ENCODE assay signal across 12 cellular contexts in the genomic region with DNA sequence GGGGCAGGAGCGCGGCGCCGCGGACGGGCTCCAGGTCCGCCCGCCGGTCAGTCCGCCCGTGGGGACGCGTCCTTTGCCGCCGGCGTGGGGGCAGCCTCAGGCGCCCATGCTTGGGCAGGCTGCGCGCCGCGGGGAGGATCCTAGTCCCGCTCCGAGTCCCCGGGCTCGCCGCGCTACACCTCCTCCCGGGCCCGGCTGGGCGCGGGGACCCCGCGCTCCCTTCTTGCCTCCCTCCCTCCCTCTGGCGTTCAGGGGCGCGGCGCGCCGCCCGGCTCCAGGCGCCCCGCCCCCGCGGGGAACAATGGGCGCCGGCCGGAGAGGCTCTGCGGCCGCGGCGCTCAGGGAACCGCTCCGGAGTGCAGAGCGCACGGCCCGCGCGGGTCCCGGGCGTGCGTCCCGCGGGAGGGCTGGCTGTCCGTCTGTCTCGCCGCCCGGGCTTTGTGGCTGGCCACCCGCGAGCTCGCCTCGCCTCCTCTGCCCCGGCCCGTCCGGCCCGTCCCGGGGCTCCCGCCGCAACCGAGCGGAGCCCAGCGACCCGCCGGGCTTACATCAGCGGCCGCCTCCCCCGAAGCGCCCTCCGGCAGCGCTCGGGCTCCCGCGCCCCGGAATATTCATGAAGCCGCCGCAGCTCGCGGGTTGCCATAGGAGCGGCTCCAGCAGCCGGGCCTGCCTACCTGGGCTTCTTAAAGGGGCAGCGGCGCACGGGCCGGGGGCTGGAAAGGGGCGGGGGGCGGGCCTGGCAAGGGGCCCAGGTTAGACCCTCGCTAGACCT. TPM values are rescaled to one million over a fixed set of nuclear protein-coding genes. Genes with fewer than 3 reads are reported as not detected.
DNase-seq lines count a peak whose midpoint lies in the region; ATAC-seq, FAIRE-seq and TF ChIP-seq lines count a peak whose summit lies in the region.
"Had no signal": no experiment of that assay in that cellular context is flagged by ENCODE, and none has a peak within 500 bp of the region (broad histone marks: within the 10 kb centered on the region; RNA-seq: fewer than 3 reads in every experiment).

A gene (minus strand): TSS at position 658 of the 772 bp plus-strand sequence. CDS start 688 bp downstream, outside the sequence.

- H3K23ac ChIP-seq in IMR-90 (ENCODE audit: low read depth, low read length), result no peak within 1 kb of the TSS

- no peak within 1 kb of the TSS for H4K91ac ChIP-seq in IMR-90 (ENCODE audit: insufficient read depth, low read depth, low read length)

- H3K4me2 ChIP-seq in IMR-90 (ENCODE audit: low read depth, low read length), result no peak within 1 kb of the TSS

- no peak within 1 kb of the TSS for H2AK9ac ChIP-seq in IMR-90 (replicated peaks; ENCODE audit: low read depth, low read length, poor library complexity)

- ATAC-seq in IMR-90 (ENCODE audit: low read depth), result peak; percentile 44
- ATAC-seq in lung (ENCODE audit: insufficient read depth, low FRiP score), result no peak

- H4K5ac ChIP-seq in IMR-90 (ENCODE audit: low read depth, low read length), result no peak within 1 kb of the TSS

- H3K4ac ChIP-seq in IMR-90 (ENCODE audit: low read depth, low read length), result no peak within 1 kb of the TSS

- no peak within 1 kb of the TSS for H4K8ac ChIP-seq in IMR-90 (ENCODE audit: low read depth in 2 of 2, low read length in 2 of 2)

- in situ Hi-C loops in IMR-90 (cut with MboI; ENCODE audit: low sequenced_read_pairs), result no loop called here

- H4K20me1 ChIP-seq in IMR-90 (ENCODE audit: insufficient read depth, low read length), result no peaks in the 10 kb centered on the region; the same call in 1 of the 2 replicates

- no peak within 1 kb of the TSS for H3K56ac ChIP-seq in IMR-90 (ENCODE audit: extremely low read depth, insufficient read depth, low read length)

- H3K9ac ChIP-seq in IMR-90 (ENCODE audit: low read depth, low read length), result no peak within 1 kb of the TSS

- peak within 1 kb of the TSS; percentile 35 for H2AFZ ChIP-seq in IMR-90 (replicated peaks; ENCODE audit: low read length, poor library complexity)

- no peaks in the 10 kb centered on the region for H3K79me1 ChIP-seq in IMR-90 (ENCODE audit: low read depth in 1 of 2, low read length in 2 of 2)

- no peak within 1 kb of the TSS for H2BK5ac ChIP-seq in IMR-90 (ENCODE audit: low read depth, low read length, poor library complexity, severe bottlenecking)

- TF ChIP-seq POLR2A in IMR-90 (IDR thresholded peaks at IDR 0.05; ENCODE audit: low read depth, low read length) (no peak), GM12891 (IDR thresholded peaks at IDR 0.05; ENCODE audit: low read depth, low read length) (no peak)

- BruUV-seq in A673 (replicated peaks; lab: Mats Ljungman, UMichigan) (no TSS peak), IMR-90 (replicated peaks; lab: Mats Ljungman, UMichigan) (no TSS peak)

- no peak within 1 kb of the TSS for H3K14ac ChIP-seq in IMR-90 (replicated peaks; ENCODE audit: low read depth, low read length)

- 1% methylated on average over 54 of the region's 106 CpGs; no CpG with 5 or more reads in 1 of the 2 experiments for WGBS in IMR-90 (ENCODE audit: extremely low coverage in 2 of 2, insufficient read length in 1 of 2), 2 experiments
- WGBS in lung, 2 donors, result 0 to 1% methylated on average over 64 to 106 of the region's 106 CpGs
- WGBS in small intestine, 3 donors, result 0 to 3% (median 2%) methylated on average over 50 to 106 of the region's 106 CpGs

- no peak within 1 kb of the TSS for H2BK120ac ChIP-seq in IMR-90 (ENCODE audit: low read depth, low read length)

- no peak within 1 kb of the TSS for H2BK15ac ChIP-seq in IMR-90 (ENCODE audit: low read depth, low read length)

- peak within 1 kb of the TSS; percentile 41 for H3K4me3 ChIP-seq in A673 (ENCODE audit: low read depth, low read length, poor library complexity, severe bottlenecking)
- H3K4me3 ChIP-seq in IMR-90 (ENCODE audit: insufficient read depth, low read depth, low read length), result no peak within 1 kb of the TSS; the same call in 1 of the 2 replicates
- H3K4me3 ChIP-seq in coronary artery, result peak within 1 kb of the TSS; percentile 62
- H3K4me3 ChIP-seq in lung, result peak within 1 kb of the TSS; percentile 9
- H3K4me3 ChIP-seq in small intestine (ENCODE audit: low read depth in 1 of 2, low read length in 2 of 2), result peak within 1 kb of the TSS in 1 of 2 donors; percentile 53

- DNase-seq in A673 (ENCODE audit: low spot score) (peak; percentile 35), IMR-90 (no peak), coronary artery (ENCODE audit: low spot score) (no peak), lung (ENCODE audit: low spot score) (no peak), hepatic stellate cell (ENCODE audit: low spot score) (no peak), GM12891 (ENCODE audit: insufficient read length, low spot score) (no peak), small intestine (no peak)
- no peak for DNase-seq in stimulated activated CD4-positive, alpha-beta T cell treated with anti-CD3 and anti-CD28 coated beads, Interleukin-2, amount 100 ng/mL, for 24 hours
- DNase-seq: activated CD4-positive, alpha-beta T cell treated with anti-CD3 and anti-CD28 coated beads for 1 hour; DMS79; occipital lobe had no signal

- H2AK5ac ChIP-seq in IMR-90 (ENCODE audit: low read depth, low read length), result no peak within 1 kb of the TSS

- H3K9me1 ChIP-seq in IMR-90 (ENCODE audit: insufficient read depth, low read length), result no peaks in the 10 kb centered on the region

- no peak for TF ChIP-seq RAD21 in IMR-90 (IDR thresholded peaks at IDR 0.05; ENCODE audit: low read length)

- TF ChIP-seq CTCF in A673 (conservative IDR thresholded peaks at IDR 0.05; ENCODE audit: low read depth, low read length), result no peak
- no peak for TF ChIP-seq CTCF in IMR-90 (conservative IDR thresholded peaks at IDR 0.05; ENCODE audit: low read depth, low read length)
- no peak for TF ChIP-seq CTCF in coronary artery (IDR thresholded peaks at IDR 0.05)
- no peak for TF ChIP-seq CTCF in lung (IDR thresholded peaks at IDR 0.05; ENCODE audit: control extremely low read depth, extremely low read depth)

- H3K27ac ChIP-seq in A673 (ENCODE audit: low read depth, low read length, poor library complexity, severe bottlenecking) (no peak within 1 kb of the TSS), IMR-90 (ENCODE audit: insufficient read depth, low read length) (no peak within 1 kb of the TSS), coronary artery (no peak within 1 kb of the TSS), lung (ENCODE audit: low read depth in 1 of 2, low read length in 1 of 2) (peak within 1 kb of the TSS in 1 of 2 donors; percentile 26), small intestine (ENCODE audit: low read depth in 1 of 2, low read length in 1 of 2) (no peak within 1 kb of the TSS)

- no peak for FAIRE-seq in GM12891 (lab: Jason Lieb, UNC)
- no peak for FAIRE-seq in small intestine (lab: Jason Lieb, UNC)

- no peaks in the 10 kb centered on the region for H3K9me3 ChIP-seq in A673 (ENCODE audit: low read depth, low read length, poor library complexity, severe bottlenecking)
- no peaks in the 10 kb centered on the region; the same call in 1 of the 2 replicates for H3K9me3 ChIP-seq in IMR-90 (ENCODE audit: control insufficient read depth, insufficient read depth, low read length)
- H3K9me3 ChIP-seq in lung (ENCODE audit: control insufficient read depth in 2 of 2, insufficient read depth in 1 of 2, low read length in 1 of 2), result peaks cover 0 to 2% of the 10 kb centered on the region in 2 donors
- H3K9me3 ChIP-seq in small intestine (ENCODE audit: control insufficient read depth, low read depth), result no peaks in the 10 kb centered on the region

- CTCF ChIA-PET in A673 (lab: Charles Lee) (no interaction called here), IMR-90 (lab: Yijun Ruan, JAX) (no interaction called here)

- dilution Hi-C loops in IMR-90 (cut with HindIII; ENCODE audit: low sequenced_read_pairs, unreplicated experiment), result no loop called here

- POLR2A ChIA-PET in A673 (lab: Charles Lee; ENCODE audit: low non-redundant PET) (no interaction called here), IMR-90 (lab: Charles Lee; ENCODE audit: unreplicated experiment) (no interaction called here)

- H3K36me3 ChIP-seq in A673 (ENCODE audit: insufficient read depth, low read length, poor library complexity, severe bottlenecking) (no peaks in the 10 kb centered on the region), IMR-90 (ENCODE audit: control insufficient read depth, insufficient read depth, low read length) (no peaks in the 10 kb centered on the region), lung (ENCODE audit: control insufficient read depth in 2 of 2, insufficient read depth in 2 of 2, low read length in 2 of 2) (no peaks in the 10 kb centered on the region), small intestine (ENCODE audit: control insufficient read depth in 2 of 2, insufficient read depth in 2 of 2, low read length in 2 of 2) (no peaks in the 10 kb centered on the region)

- H3K27me3 ChIP-seq in A673 (replicated peaks; ENCODE audit: insufficient read depth, low read depth, low read length, poor library complexity) (peaks cover 88% of the 10 kb centered on the region), IMR-90 (ENCODE audit: control insufficient read depth, insufficient read depth, low read length) (peaks cover 92% of the 10 kb centered on the region), lung (ENCODE audit: control insufficient read depth, insufficient read depth) (peaks cover 13% of the 10 kb centered on the region), small intestine (ENCODE audit: control insufficient read depth in 2 of 2, insufficient read depth in 2 of 2, low read length in 2 of 2) (peaks cover 11 to 45% of the 10 kb centered on the region in 2 donors)

- H3K4me1 ChIP-seq in A673 (ENCODE audit: insufficient read depth, low read length, poor library complexity, severe bottlenecking) (peaks cover 14% of the 10 kb centered on the region), IMR-90 (ENCODE audit: control insufficient read depth, insufficient read depth, low read length) (no peaks in the 10 kb centered on the region), lung (ENCODE audit: control insufficient read depth in 2 of 2, insufficient read depth in 2 of 2, low read length in 2 of 2) (peaks cover 0 to 10% of the 10 kb centered on the region in 2 donors), small intestine (ENCODE audit: control insufficient read depth in 2 of 2, insufficient read depth in 1 of 2, low read depth in 1 of 2, low read length in 1 of 2) (no peaks in the 10 kb centered on the region)

- H2BK20ac ChIP-seq in IMR-90 (ENCODE audit: low read depth, low read length), result no peak within 1 kb of the TSS

- intact Hi-C loops in A673 (cut with micrococcal nuclease; ENCODE audit: unreplicated experiment), result no loop called here
- intact Hi-C loops in IMR-90 (cut with micrococcal nuclease), result no loop called here

- H3K18ac ChIP-seq in IMR-90 (ENCODE audit: low read depth, low read length), result no peak within 1 kb of the TSS

TF ChIP-seq in IMR-90, 13 proteins besides CTCF, POLR2A, EP300 and RAD21 (continues in another document):
- TF ChIP-seq CHD1 (IDR thresholded peaks at IDR 0.05; ENCODE audit: low read depth, low read length), result no peak

RNA-seq across cellular contexts. Expression of the gene that starts here (rescaled TPM):
- total RNA-seq in A673 (2021), result 0.07 and 0.09 TPM in 2 replicates
- total RNA-seq in IMR-90 (2012; rRNA removed), result not detected in 2 replicates
- not detected in 2 replicates for polyA plus RNA-seq in IMR-90 (2012; rRNA removed)
- polyA plus RNA-seq in IMR-90 (2012; cell fraction: cytosol; rRNA removed), result not detected in 2 replicates
- not detected in 2 replicates for polyA plus RNA-seq in IMR-90 (2012; cell fraction: nucleus; rRNA removed; ENCODE audit: low replicate concordance)
- total RNA-seq in lung, result 1 to 10 TPM in 1 of 2 donors, under 1 TPM in 1; 0.37 to 1.0 TPM
- under 1 TPM; 0.06 TPM for polyA plus RNA-seq in lung
- polyA plus RNA-seq in GM12891 (2012; ENCODE audit: low read depth, missing spikeins), result 0.01 TPM
- polyA plus RNA-seq in small intestine, result under 1 TPM; 0.13 to 0.45 (median 0.27) TPM
- total RNA-seq: dermis microvascular lymphatic vessel endothelial cell had no signal

Comparison
In these comparisons a context has a peak if more than half of its experiments do, and no peak if none do; other contexts are left out.
1. Peak in DNase-seq and H3K4me3 ChIP-seq in A673; RNA of the gene not detected or under 1 TPM.
2. Peak in ATAC-seq in IMR-90; RNA of the gene not detected or under 1 TPM.